ENCODE assay signal across 12 cellular contexts in genomic region chr1:22829001-22829989, GRCh38.
DNase-seq lines count a peak whose midpoint lies in the region; ATAC-seq and TF ChIP-seq lines count a peak whose summit lies in the region.
"Had no signal": no experiment of that assay in that cellular context is flagged by ENCODE, and none has a peak within 500 bp of the region (broad histone marks: within the 10 kb centered on the region; RNA-seq: fewer than 3 reads in every experiment).

No MANE protein-coding gene starts in this region.

- no peaks in the 10 kb centered on the region for H3K4me1 Mint-ChIP-seq in T-cell
- H3K4me1 Mint-ChIP-seq: activated naive CD8-positive, alpha-beta T cell treated with anti-CD3 and anti-CD28 coated beads for 36 hours had no signal

- H3K4me1 ChIP-seq in breast epithelium: peaks cover 0 to 10% of the 10 kb centered on the region in 2 donors

- no peaks in the 10 kb centered on the region for H3K9me3 Mint-ChIP-seq in T-cell
- H3K9me3 Mint-ChIP-seq: activated naive CD8-positive, alpha-beta T cell treated with anti-CD3 and anti-CD28 coated beads for 36 hours had no signal

- DNase-seq in HEK293T (ENCODE audit: extremely low spot score) (no peak), breast epithelium (ENCODE audit: low spot score in 2 of 2) (no peak), iPS-NIHi7 (ENCODE audit: extremely low spot score) (peak; percentile 49), sciatic nerve (ENCODE audit: low spot score) (no peak), GM20000 (ENCODE audit: low spot score) (no peak), T-cell (no peak)
- DNase-seq: activated naive CD8-positive, alpha-beta T cell treated with anti-CD3 and anti-CD28 coated beads for 36 hours; stomach had no signal

- CTCF ChIA-PET in HEK293T (lab: Yijun Ruan, JAX): no interaction called here
- CTCF ChIA-PET in T-cell (lab: Charles Lee): no interaction called here

- no peak overlapping the region for H3K27ac Mint-ChIP-seq in T-cell
- H3K27ac Mint-ChIP-seq: activated naive CD8-positive, alpha-beta T cell treated with anti-CD3 and anti-CD28 coated beads for 36 hours had no signal

- H3K36me3 Mint-ChIP-seq in T-cell: no peaks in the 10 kb centered on the region
- H3K36me3 Mint-ChIP-seq: activated naive CD8-positive, alpha-beta T cell treated with anti-CD3 and anti-CD28 coated beads for 36 hours had no signal

- H3K36me3 ChIP-seq in breast epithelium: no peaks in the 10 kb centered on the region
- H3K36me3 ChIP-seq: stomach had no signal

- TF ChIP-seq POLR2A in breast epithelium (IDR thresholded peaks at IDR 0.05): no peak

- no peak overlapping the region for H3K4me3 Mint-ChIP-seq in T-cell
- H3K4me3 Mint-ChIP-seq: activated naive CD8-positive, alpha-beta T cell treated with anti-CD3 and anti-CD28 coated beads for 36 hours had no signal

- no peaks in the 10 kb centered on the region for H3K9me3 ChIP-seq in breast epithelium
- H3K9me3 ChIP-seq: stomach had no signal

- no peak for TF ChIP-seq CTCF in breast epithelium (IDR thresholded peaks at IDR 0.05)
- TF ChIP-seq CTCF in GM20000 (IDR thresholded peaks at IDR 0.05; ENCODE audit: extremely low read depth, missing control alignments): no peak

- peak overlapping the region; percentile 29 to 30 for H3K27ac ChIP-seq in breast epithelium
- H3K27ac ChIP-seq: stomach had no signal

- no peaks in the 10 kb centered on the region for H3K27me3 ChIP-seq in breast epithelium
- H3K27me3 ChIP-seq: dorsolateral prefrontal cortex had no signal

- intact Hi-C loops in breast epithelium (cut with DNase I; ENCODE audit: low total_unique reads) (no loop called here), sciatic nerve (cut with DNase I) (no loop called here)

- POLR2A ChIA-PET in HEK293T (lab: Yijun Ruan, JAX): no interaction called here
- POLR2A ChIA-PET in T-cell (lab: Charles Lee): no interaction called here

- peak; percentile 75 for ATAC-seq in sciatic nerve
- ATAC-seq in GM19395 (IDR thresholded peaks at IDR 0.05; ENCODE audit: unreplicated experiment): no peak
- no peak for ATAC-seq in T-cell (replicated peaks in 1 of 4)
- ATAC-seq in GM18519 (IDR thresholded peaks at IDR 0.05; ENCODE audit: low FRiP score, unreplicated experiment): no peak
- ATAC-seq: Panc1 had no signal

- H3K4me3 ChIP-seq in breast epithelium: no peak overlapping the region
- H3K4me3 ChIP-seq: dorsolateral prefrontal cortex, stomach had no signal

- peaks cover 10 to 20% of the 10 kb centered on the region in 2 donors for H3K27me3 Mint-ChIP-seq in T-cell
- H3K27me3 Mint-ChIP-seq: activated naive CD8-positive, alpha-beta T cell treated with anti-CD3 and anti-CD28 coated beads for 36 hours had no signal

TF ChIP-seq in HEK293T, 16 proteins besides CTCF, POLR2A, EP300 and RAD21:
- TF ChIP-seq SUZ12 (IDR thresholded peaks at IDR 0.05) (no peak), PKNOX1 (IDR thresholded peaks at IDR 0.05) (0 out of 2 replicates have a peak, but pooled peaks have one; percentile 8)
